In the genomic region with DNA sequence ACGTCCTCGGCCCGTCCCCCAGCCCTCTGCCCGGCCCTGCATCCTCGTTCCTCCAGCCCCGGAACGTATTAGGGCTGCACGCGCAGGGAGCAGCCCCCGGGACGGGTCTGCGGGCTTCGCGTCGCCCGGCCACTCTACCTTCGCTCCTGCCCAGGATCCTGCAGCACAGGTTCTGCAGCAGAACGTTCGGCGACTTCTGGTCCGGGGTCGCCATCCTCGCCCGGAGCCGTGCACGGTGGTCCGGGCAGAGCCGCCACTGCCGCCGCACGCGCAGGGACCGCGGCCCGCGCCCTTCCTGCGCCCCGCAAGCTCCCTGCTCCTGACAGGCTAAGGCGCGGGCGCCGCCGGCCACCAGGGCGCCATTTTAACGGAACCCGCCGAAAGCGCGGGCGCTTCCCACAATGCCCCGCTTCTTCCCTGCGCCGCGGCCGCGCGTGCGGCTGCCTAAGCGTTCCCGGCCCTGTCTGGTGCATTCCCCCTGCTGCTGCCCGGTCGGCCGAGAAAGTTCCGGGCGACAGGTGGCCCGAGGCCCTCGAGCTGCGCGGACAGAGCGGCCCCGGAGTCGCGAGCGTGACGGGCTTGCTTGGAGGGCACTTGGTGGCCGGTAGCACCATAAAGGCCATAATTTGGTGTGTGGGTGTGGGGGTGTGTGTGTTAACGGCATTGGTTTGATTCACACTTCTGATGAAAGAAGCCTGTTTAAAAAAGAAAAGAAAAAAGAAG, we compare ENCODE assay signal across 8 cellular contexts. TPM values are rescaled to one million over a fixed set of nuclear protein-coding genes. Genes with fewer than 3 reads are reported as not detected.
DNase-seq lines count a peak whose midpoint lies in the region; ATAC-seq, FAIRE-seq and TF ChIP-seq lines count a peak whose summit lies in the region.

A gene with protein sequence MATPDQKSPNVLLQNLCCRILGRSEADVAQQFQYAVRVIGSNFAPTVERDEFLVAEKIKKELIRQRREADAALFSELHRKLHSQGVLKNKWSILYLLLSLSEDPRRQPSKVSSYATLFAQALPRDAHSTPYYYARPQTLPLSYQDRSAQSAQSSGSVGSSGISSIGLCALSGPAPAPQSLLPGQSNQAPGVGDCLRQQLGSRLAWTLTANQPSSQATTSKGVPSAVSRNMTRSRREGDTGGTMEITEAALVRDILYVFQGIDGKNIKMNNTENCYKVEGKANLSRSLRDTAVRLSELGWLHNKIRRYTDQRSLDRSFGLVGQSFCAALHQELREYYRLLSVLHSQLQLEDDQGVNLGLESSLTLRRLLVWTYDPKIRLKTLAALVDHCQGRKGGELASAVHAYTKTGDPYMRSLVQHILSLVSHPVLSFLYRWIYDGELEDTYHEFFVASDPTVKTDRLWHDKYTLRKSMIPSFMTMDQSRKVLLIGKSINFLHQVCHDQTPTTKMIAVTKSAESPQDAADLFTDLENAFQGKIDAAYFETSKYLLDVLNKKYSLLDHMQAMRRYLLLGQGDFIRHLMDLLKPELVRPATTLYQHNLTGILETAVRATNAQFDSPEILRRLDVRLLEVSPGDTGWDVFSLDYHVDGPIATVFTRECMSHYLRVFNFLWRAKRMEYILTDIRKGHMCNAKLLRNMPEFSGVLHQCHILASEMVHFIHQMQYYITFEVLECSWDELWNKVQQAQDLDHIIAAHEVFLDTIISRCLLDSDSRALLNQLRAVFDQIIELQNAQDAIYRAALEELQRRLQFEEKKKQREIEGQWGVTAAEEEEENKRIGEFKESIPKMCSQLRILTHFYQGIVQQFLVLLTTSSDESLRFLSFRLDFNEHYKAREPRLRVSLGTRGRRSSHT (minus strand): TSS at position 387 of the 723 bp plus-strand sequence. CDS start 173 bp downstream, at position 214.

- no peaks in the 10 kb centered on the region for H3K9me1 ChIP-seq in keratinocyte (ENCODE audit: control insufficient read depth, extremely low read depth, insufficient read depth, low read length)

- POLR2A ChIA-PET in AG04450 (lab: Yijun Ruan, JAX): interaction anchor here (0.6 to 1.0 kb wide), 2 partner anchors 21 to 268 kb away, joined by 3 read pairs; no protein-coding TSS in a partner anchor

- no peaks in the 10 kb centered on the region for H3K4me1 ChIP-seq in keratinocyte (ENCODE audit: control insufficient read depth, extremely low read depth, insufficient read depth, low read length)

- no peaks in the 10 kb centered on the region for H3K27me3 ChIP-seq in AG04450 (ENCODE audit: control insufficient read depth, insufficient read depth, low read length)
- no peaks in the 10 kb centered on the region for H3K27me3 ChIP-seq in keratinocyte (ENCODE audit: control insufficient read depth, extremely low read depth, insufficient read depth, low read length)

- no peaks in the 10 kb centered on the region for H3K36me3 ChIP-seq in keratinocyte (ENCODE audit: control insufficient read depth in 2 of 2, extremely low read depth in 1 of 2, insufficient read depth in 2 of 2, low read length in 2 of 2)

- H3K9ac ChIP-seq in keratinocyte (ENCODE audit: control insufficient read depth, extremely low read depth, insufficient read depth, low read length): peak within 1 kb of the TSS; percentile 93

- H3K27ac ChIP-seq in AG04450 (ENCODE audit: low read depth, low read length): peak within 1 kb of the TSS; percentile 96
- peak within 1 kb of the TSS; percentile 77 for H3K27ac ChIP-seq in keratinocyte (ENCODE audit: control insufficient read depth, insufficient read depth, low read length)

- no peak for TF ChIP-seq CTCF in AG04450 (IDR thresholded peaks at IDR 0.05; ENCODE audit: low read depth, low read length)
- TF ChIP-seq CTCF in keratinocyte (optimal IDR thresholded peaks at IDR 0.05 in 1 of 3, IDR thresholded peaks at IDR 0.05 in 1 of 3, conservative IDR thresholded peaks at IDR 0.05 in 1 of 3; ENCODE audit: extremely low read depth in 1 of 3, insufficient read depth in 2 of 3, low read length in 3 of 3): no peak

- peak within 1 kb of the TSS; percentile 95 for H3K4me3 ChIP-seq in AG04450 (ENCODE audit: low read depth, low read length)
- H3K4me3 ChIP-seq in keratinocyte (ENCODE audit: control insufficient read depth in 2 of 3, extremely low read depth in 1 of 3, insufficient read depth in 2 of 3, low read depth in 1 of 3, low read length in 3 of 3): peak within 1 kb of the TSS; percentile 83 to 97 (median 92)

- H3K9me3 ChIP-seq in AG04450 (ENCODE audit: control insufficient read depth, insufficient read depth, low read length) (peaks cover 7% of the 10 kb centered on the region; the same call in 1 of the 2 replicates), keratinocyte (ENCODE audit: control insufficient read depth, low read depth, low read length) (no peaks in the 10 kb centered on the region)

- ATAC-seq in GM18868 (IDR thresholded peaks at IDR 0.05; ENCODE audit: unreplicated experiment): peak; percentile 76
- ATAC-seq in HG03097 (IDR thresholded peaks at IDR 0.05; ENCODE audit: low FRiP score, unreplicated experiment): peak; percentile 84
- ATAC-seq in activated CD4-positive, CD25-positive, alpha-beta regulatory T cell treated with anti-CD3 and anti-CD28 coated beads, Interleukin-2, amount 50 U/mL, for 24 hours: peak; percentile 88 to 91

- no peaks in the 10 kb centered on the region for H4K20me1 ChIP-seq in keratinocyte (ENCODE audit: control insufficient read depth, extremely low read depth, insufficient read depth, low read length)

- dilution Hi-C loops in keratinocyte (cut with MboI; ENCODE audit: extremely low pct_ligation_motif_present, low sequenced_read_pairs): no loop called here

- H3K4me2 ChIP-seq in keratinocyte (ENCODE audit: control insufficient read depth, extremely low read depth, insufficient read depth, low read depth, low read length): peak within 1 kb of the TSS; percentile 89

- H3K79me2 ChIP-seq in keratinocyte (ENCODE audit: control insufficient read depth, insufficient read depth, low read length): peaks cover 43% of the 10 kb centered on the region

- peak; percentile 41 for DNase-seq in AG04450 (ENCODE audit: low read depth, low spot score)
- DNase-seq in NCI-H2227 treated with DMSO at 0.1 percent for 48 hours (lab: John Stamatoyannopoulos, UW): peak; percentile 74
- peak; percentile 76 for DNase-seq in central memory CD4-positive, alpha-beta T cell
- DNase-seq in keratinocyte (ENCODE audit: low read depth, low spot score): no peak
- DNase-seq in stimulated activated CD4-positive, alpha-beta T cell treated with anti-CD3 and anti-CD28 coated beads, Interleukin-12 subunit alpha, Interleukin-12 subunit beta, amount 100 ng/mL, for 48 hours (ENCODE audit: low read depth in 2 of 3, low spot score in 1 of 3): peak; percentile 55 to 75 (median 65)

- H2AFZ ChIP-seq in keratinocyte (ENCODE audit: control insufficient read depth, low read length): peak within 1 kb of the TSS; percentile 95

- CTCF ChIA-PET in AG04450 (lab: Charles Lee): interaction anchor here (0.5 to 5.2 kb wide), 4 partner anchors 14 to 51 kb away, joined by 3 to 35 read pairs (median 4); no protein-coding TSS in a partner anchor

- FAIRE-seq in keratinocyte (lab: Jason Lieb, UNC): no peak

RNA-seq across cellular contexts. Expression of the gene that starts here (rescaled TPM):
- polyA plus RNA-seq in AG04450 (2011; rRNA removed) (11.3 and 11.8 TPM in 2 replicates), keratinocyte (9.2 to 16.8 TPM (median 14.0 TPM) in 3 replicates)
- polyA minus RNA-seq in AG04450 (2011; rRNA and poly(A)+ RNA removed): 25.1 and 26.4 TPM in 2 replicates
- 7.1 TPM for polyA plus RNA-seq in keratinocyte (2011; ENCODE audit: low read depth)
- polyA plus RNA-seq in keratinocyte (2011; cell fraction: cytosol; rRNA removed): 10.5 TPM in 2 replicates
- 21.3 and 32.1 TPM in 2 replicates for polyA plus RNA-seq in keratinocyte (2011; cell fraction: nucleus; rRNA removed)
- polyA plus RNA-seq in keratinocyte (2012; ENCODE audit: low replicate concordance): 12.5 and 15.7 TPM in 2 replicates
- polyA minus RNA-seq in keratinocyte: 16.5 to 29.6 TPM (median 23.1 TPM) in 3 replicates
- polyA minus RNA-seq in keratinocyte (2011; cell fraction: cytosol; rRNA and poly(A)+ RNA removed): 7.7 TPM
- 18.9 and 28.8 TPM in 2 replicates for polyA minus RNA-seq in keratinocyte (2011; cell fraction: nucleus; rRNA and poly(A)+ RNA removed)
